In the genomic region with DNA sequence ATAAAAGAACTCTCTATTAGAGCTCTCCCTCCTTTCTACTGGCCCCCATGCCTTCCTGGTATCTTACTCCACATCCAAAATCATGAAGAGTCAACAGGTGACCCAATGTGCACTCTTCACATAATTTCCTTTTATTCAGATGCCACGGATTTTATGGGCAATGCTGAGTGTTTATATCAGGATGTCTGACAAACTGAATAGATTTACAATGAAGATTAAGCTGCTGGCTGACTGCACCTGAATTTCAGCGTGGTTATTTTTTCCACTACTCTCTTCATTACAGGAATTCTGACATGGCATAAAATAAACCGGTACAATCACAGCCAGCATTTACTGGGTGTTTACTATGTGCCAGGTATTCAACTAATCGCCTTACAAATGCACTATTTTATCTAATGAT, we compare ENCODE assay signal across 20 cellular contexts.
DNase-seq lines count a peak whose midpoint lies in the region; ATAC-seq and TF ChIP-seq lines count a peak whose summit lies in the region.
"Had no signal": no experiment of that assay in that cellular context is flagged by ENCODE, and none has a peak within 500 bp of the region (broad histone marks: within the 10 kb centered on the region; RNA-seq: fewer than 3 reads in every experiment).

No MANE protein-coding gene starts in this region.

- peaks cover 47% of the 10 kb centered on the region for H3K4me1 Mint-ChIP-seq in nephron

- ATAC-seq in GM19452 (IDR thresholded peaks at IDR 0.05; ENCODE audit: unreplicated experiment), result no peak
- ATAC-seq: activated T-cell treated with anti-CD3 and anti-CD28 coated beads, Interleukin-2, amount 50 U/mL, for 4 hours had no signal

- H3K4me3 ChIP-seq in LNCaP clone FGC (ENCODE audit: low read depth, low read length), result no peak overlapping the region
- H3K4me3 ChIP-seq: dorsolateral prefrontal cortex, esophagus squamous epithelium, sigmoid colon, stomach had no signal

- no peaks in the 10 kb centered on the region for H3K9me3 Mint-ChIP-seq in nephron
- H3K9me3 Mint-ChIP-seq: activated CD4-positive, alpha-beta memory T cell treated with anti-CD3 and anti-CD28 coated beads for 36 hours; activated naive CD8-positive, alpha-beta T cell treated with anti-CD3 and anti-CD28 coated beads, Interleukin-2, amount 10 ng/mL, durations not matched to agents 7 days and 5 days; activated T-cell treated with anti-CD3 and anti-CD28 coated beads, Interleukin-2, amount 50 U/mL, for 4 hours had no signal

- DNase-seq in DMS153 (lab: John Stamatoyannopoulos, UW) (peak; percentile 70), LNCaP clone FGC (ENCODE audit: low read depth) (peak; percentile 87), NCI-H2227 treated with DMSO at 0.1 percent for 48 hours (lab: John Stamatoyannopoulos, UW) (no peak), DMS53 treated with DMSO at 0.1 percent for 48 hours (lab: John Stamatoyannopoulos, UW; ENCODE audit: unreplicated experiment) (no peak)
- DNase-seq: activated CD4-positive, alpha-beta memory T cell treated with anti-CD3 and anti-CD28 coated beads for 36 hours; activated naive CD8-positive, alpha-beta T cell treated with anti-CD3 and anti-CD28 coated beads, Interleukin-2, amount 10 ng/mL, durations not matched to agents 7 days and 5 days; activated T-cell treated with anti-CD3 and anti-CD28 coated beads, Interleukin-2, amount 50 U/mL, for 4 hours; AML-193; Caco-2; dorsolateral prefrontal cortex; esophagus squamous epithelium; Kasumi-1; NCI-H146; Right ventricle myocardium superior; sigmoid colon; stimulated activated CD4-positive, alpha-beta T cell treated with anti-CD3 and anti-CD28 coated beads, Interleukin-2, amount 100 ng/mL, for 24 hours; stomach had no signal

- H3K36me3 Mint-ChIP-seq in nephron (ENCODE audit: low read depth), result peaks cover 53% of the 10 kb centered on the region

- peak overlapping the region in 1 of 3 experiments; percentile 3 for H3K4me3 Mint-ChIP-seq in nephron
- H3K4me3 Mint-ChIP-seq: activated CD4-positive, alpha-beta memory T cell treated with anti-CD3 and anti-CD28 coated beads for 36 hours; activated naive CD8-positive, alpha-beta T cell treated with anti-CD3 and anti-CD28 coated beads, Interleukin-2, amount 10 ng/mL, durations not matched to agents 7 days and 5 days; activated T-cell treated with anti-CD3 and anti-CD28 coated beads, Interleukin-2, amount 50 U/mL, for 4 hours had no signal

- peak overlapping the region; percentile 76 to 88 (median 85) for H3K27ac Mint-ChIP-seq in nephron
- H3K27ac Mint-ChIP-seq: activated CD4-positive, alpha-beta memory T cell treated with anti-CD3 and anti-CD28 coated beads for 36 hours; activated naive CD8-positive, alpha-beta T cell treated with anti-CD3 and anti-CD28 coated beads, Interleukin-2, amount 10 ng/mL, durations not matched to agents 7 days and 5 days had no signal

- peak overlapping the region; percentile 98 for H3K27ac ChIP-seq in VCaP
- H3K27ac ChIP-seq: dorsolateral prefrontal cortex, esophagus squamous epithelium had no signal

- H3K27me3 Mint-ChIP-seq in nephron (ENCODE audit: low read depth), result no peaks in the 10 kb centered on the region
- H3K27me3 Mint-ChIP-seq: activated CD4-positive, alpha-beta memory T cell treated with anti-CD3 and anti-CD28 coated beads for 36 hours; activated naive CD8-positive, alpha-beta T cell treated with anti-CD3 and anti-CD28 coated beads, Interleukin-2, amount 10 ng/mL, durations not matched to agents 7 days and 5 days had no signal

- no peak for TF ChIP-seq CTCF in LNCaP clone FGC (IDR thresholded peaks at IDR 0.05; ENCODE audit: control insufficient read depth, extremely low read depth, insufficient read depth)
- no peak for TF ChIP-seq CTCF in VCaP (conservative IDR thresholded peaks at IDR 0.05)
- no peak for TF ChIP-seq CTCF in nephron (IDR thresholded peaks at IDR 0.05; ENCODE audit: unreplicated experiment in 3 of 3)

Comparison
In these comparisons a context has a peak if more than half of its experiments do, and no peak if none do; other contexts are left out.
1. DNase-seq: peak in DMS153 (single experiment) and LNCaP clone FGC (single experiment); none in NCI-H2227 treated with DMSO at 0.1 percent for 48 hours (single experiment) and DMS53 treated with DMSO at 0.1 percent for 48 hours (single experiment).